8 cellular contexts compared by ENCODE assay signal in genomic region chr6:107490568-107491058, GRCh38. TPM values are rescaled to one million over a fixed set of nuclear protein-coding genes. Genes with fewer than 3 reads are reported as not detected.
DNase-seq lines count a peak whose midpoint lies in the region; ATAC-seq and TF ChIP-seq lines count a peak whose summit lies in the region.

No MANE protein-coding gene starts in this region.

- peak overlapping the region; percentile 82 for H3K4me3 ChIP-seq in iPS-15b (ENCODE audit: low read depth, low read length)
- H3K4me3 ChIP-seq in spleen, result peak overlapping the region; percentile 61 to 87 (median 72)

- peak; percentile 6 for DNase-seq in activated naive CD4-positive, alpha-beta T cell treated with anti-CD3 and anti-CD28 coated beads for 36 hours
- no peak for DNase-seq in activated naive CD4-positive, alpha-beta T cell treated with Interleukin-2 at 50 U/mL for 16 hours
- DNase-seq in activated T-helper 2 cell treated with anti-CD3 and anti-CD28 coated beads, Interferon-gamma antibody, Interleukin-2, Interleukin-4, amounts not matched to agents 10 μg/mL and 5 μg/mL and 100 μg/mL, durations not matched to agents 14 hours and 24 hours and 36 hours (ENCODE audit: low spot score), result no peak
- DNase-seq in spleen (no peak), NOMO-1 (lab: John Stamatoyannopoulos, UW; ENCODE audit: unreplicated experiment in 2 of 2) (no peak)

- 0 to 2% (median 1%) methylated on average over 14 to 28 of the region's 28 CpGs for WGBS in spleen, 5 donors

- CTCF ChIA-PET in activated naive CD4-positive, alpha-beta T cell treated with anti-CD3 and anti-CD28 coated beads for 36 hours (lab: Charles Lee), result interaction anchor here (0.8 to 1.4 kb wide), 2 partner anchors 14 to 172 kb away, joined by 3 to 4 read pairs; no protein-coding TSS in a partner anchor

- H3K9ac ChIP-seq in iPS-15b (ENCODE audit: low read depth, low read length), result no peak overlapping the region

- H3K4me1 ChIP-seq in iPS-15b (ENCODE audit: control insufficient read depth, insufficient read depth, low read length) (peaks cover 16% of the 10 kb centered on the region), spleen (peaks cover 11 to 67% (median 41%) of the 10 kb centered on the region in 6 donors)

- intact Hi-C loops in activated naive CD4-positive, alpha-beta T cell treated with anti-CD3 and anti-CD28 coated beads for 36 hours (cut with micrococcal nuclease), result loop anchor here (1.0 to 2.0 kb wide), 2 partner anchors 166 to 172 kb away; no protein-coding TSS in a partner anchor
- intact Hi-C loops in activated T-helper 2 cell treated with anti-CD3 and anti-CD28 coated beads, Interferon-gamma antibody, Interleukin-2, Interleukin-4, amounts not matched to agents 10 μg/mL and 5 μg/mL and 100 μg/mL, durations not matched to agents 14 hours and 24 hours and 36 hours (cut with micrococcal nuclease), result loop anchor here (5.0 to 10.0 kb wide), 3 partner anchors 144 to 672 kb away; no protein-coding TSS in a partner anchor
- intact Hi-C loops in spleen (cut with DNase I; ENCODE audit: low total_unique reads), result no loop called here

- H3K4me1 Mint-ChIP-seq in activated naive CD4-positive, alpha-beta T cell treated with anti-CD3 and anti-CD28 coated beads for 36 hours (ENCODE audit: low read depth), result peaks cover 15% of the 10 kb centered on the region
- H3K4me1 Mint-ChIP-seq in activated T-helper 2 cell treated with anti-CD3 and anti-CD28 coated beads, Interferon-gamma antibody, Interleukin-2, Interleukin-4, amounts not matched to agents 10 μg/mL and 5 μg/mL and 100 μg/mL, durations not matched to agents 14 hours and 24 hours and 36 hours (ENCODE audit: low read depth), result peaks cover 20% of the 10 kb centered on the region

- no peak overlapping the region for H3K27ac Mint-ChIP-seq in activated naive CD4-positive, alpha-beta T cell treated with anti-CD3 and anti-CD28 coated beads for 36 hours
- no peak overlapping the region for H3K27ac Mint-ChIP-seq in activated T-helper 2 cell treated with anti-CD3 and anti-CD28 coated beads, Interferon-gamma antibody, Interleukin-2, Interleukin-4, amounts not matched to agents 10 μg/mL and 5 μg/mL and 100 μg/mL, durations not matched to agents 14 hours and 24 hours and 36 hours

- no peaks in the 10 kb centered on the region for H3K9me3 Mint-ChIP-seq in activated naive CD4-positive, alpha-beta T cell treated with anti-CD3 and anti-CD28 coated beads for 36 hours
- no peaks in the 10 kb centered on the region for H3K9me3 Mint-ChIP-seq in activated T-helper 2 cell treated with anti-CD3 and anti-CD28 coated beads, Interferon-gamma antibody, Interleukin-2, Interleukin-4, amounts not matched to agents 10 μg/mL and 5 μg/mL and 100 μg/mL, durations not matched to agents 14 hours and 24 hours and 36 hours

- TF ChIP-seq CTCF in spleen (IDR thresholded peaks at IDR 0.05 in 8 of 11, conservative IDR thresholded peaks at IDR 0.05 in 3 of 11), result no peak

- H3K9me3 ChIP-seq in iPS-15b (ENCODE audit: control insufficient read depth, insufficient read depth, low read length) (no peaks in the 10 kb centered on the region), spleen (no peaks in the 10 kb centered on the region)

- H3K4me3 Mint-ChIP-seq in activated naive CD4-positive, alpha-beta T cell treated with anti-CD3 and anti-CD28 coated beads for 36 hours, result peak overlapping the region; percentile 80
- peak overlapping the region; percentile 80 for H3K4me3 Mint-ChIP-seq in activated T-helper 2 cell treated with anti-CD3 and anti-CD28 coated beads, Interferon-gamma antibody, Interleukin-2, Interleukin-4, amounts not matched to agents 10 μg/mL and 5 μg/mL and 100 μg/mL, durations not matched to agents 14 hours and 24 hours and 36 hours (ENCODE audit: low read depth)

- ATAC-seq in GM21360 (IDR thresholded peaks at IDR 0.05; ENCODE audit: unreplicated experiment) (no peak), HG03175 (IDR thresholded peaks at IDR 0.05; ENCODE audit: unreplicated experiment) (no peak)

- TF ChIP-seq POLR2A in spleen (IDR thresholded peaks at IDR 0.05), result no peak

- H3K27me3 ChIP-seq in iPS-15b (ENCODE audit: control insufficient read depth, insufficient read depth, low read length) (peaks cover 45% of the 10 kb centered on the region), spleen (replicated peaks in 1 of 7) (peaks cover 0 to 82% (median 41%) of the 10 kb centered on the region in 7 donors)

- peak overlapping the region in 7 of 8 donors; percentile 58 to 75 (median 66) for H3K27ac ChIP-seq in spleen

- no peaks in the 10 kb centered on the region for H3K36me3 ChIP-seq in iPS-15b (ENCODE audit: control insufficient read depth, insufficient read depth, low read length)
- no peaks in the 10 kb centered on the region for H3K36me3 ChIP-seq in spleen

- no peaks in the 10 kb centered on the region for H3K36me3 Mint-ChIP-seq in activated naive CD4-positive, alpha-beta T cell treated with anti-CD3 and anti-CD28 coated beads for 36 hours (ENCODE audit: low read depth)
- H3K36me3 Mint-ChIP-seq in activated T-helper 2 cell treated with anti-CD3 and anti-CD28 coated beads, Interferon-gamma antibody, Interleukin-2, Interleukin-4, amounts not matched to agents 10 μg/mL and 5 μg/mL and 100 μg/mL, durations not matched to agents 14 hours and 24 hours and 36 hours (ENCODE audit: low read depth), result no peaks in the 10 kb centered on the region

- H3K27me3 Mint-ChIP-seq in activated naive CD4-positive, alpha-beta T cell treated with anti-CD3 and anti-CD28 coated beads for 36 hours (ENCODE audit: low read depth), result peaks cover 48% of the 10 kb centered on the region
- H3K27me3 Mint-ChIP-seq in activated T-helper 2 cell treated with anti-CD3 and anti-CD28 coated beads, Interferon-gamma antibody, Interleukin-2, Interleukin-4, amounts not matched to agents 10 μg/mL and 5 μg/mL and 100 μg/mL, durations not matched to agents 14 hours and 24 hours and 36 hours (ENCODE audit: low read depth), result peaks cover 47% of the 10 kb centered on the region

RNA-seq across cellular contexts. Expression of gene SOBP, which starts 0.7 kb away (rescaled TPM):
- under 1 TPM; 0.25 to 0.26 TPM for total RNA-seq in activated naive CD4-positive, alpha-beta T cell treated with anti-CD3 and anti-CD28 coated beads for 36 hours
- 0.02 and 0.18 TPM in 2 replicates for total RNA-seq in activated T-helper 2 cell treated with anti-CD3 and anti-CD28 coated beads, Interferon-gamma antibody, Interleukin-2, Interleukin-4, amounts not matched to agents 10 μg/mL and 5 μg/mL and 100 μg/mL, durations not matched to agents 14 hours and 24 hours and 36 hours
- total RNA-seq in spleen, result 1 to 10 TPM; 1.9 to 7.8 (median 6.9) TPM
- 1 to 10 TPM in 2 of 3 donors, under 1 TPM in 1; 0.87 to 1.6 (median 1.5) TPM for polyA plus RNA-seq in spleen

RNA-seq across cellular contexts. Expression of gene PDSS2, which starts 31.2 kb away (rescaled TPM):
- total RNA-seq in activated naive CD4-positive, alpha-beta T cell treated with anti-CD3 and anti-CD28 coated beads for 36 hours, result 10 to 100 TPM; 10.5 to 11.3 TPM
- 13.0 and 14.4 TPM in 2 replicates for total RNA-seq in activated T-helper 2 cell treated with anti-CD3 and anti-CD28 coated beads, Interferon-gamma antibody, Interleukin-2, Interleukin-4, amounts not matched to agents 10 μg/mL and 5 μg/mL and 100 μg/mL, durations not matched to agents 14 hours and 24 hours and 36 hours
- 10 to 100 TPM in 6 of 7 donors, 1 to 10 TPM in 1; 9.8 to 16.6 (median 13.3) TPM for total RNA-seq in spleen
- 1 to 10 TPM; 4.3 to 7.4 (median 6.3) TPM for polyA plus RNA-seq in spleen
